In the genomic region with DNA sequence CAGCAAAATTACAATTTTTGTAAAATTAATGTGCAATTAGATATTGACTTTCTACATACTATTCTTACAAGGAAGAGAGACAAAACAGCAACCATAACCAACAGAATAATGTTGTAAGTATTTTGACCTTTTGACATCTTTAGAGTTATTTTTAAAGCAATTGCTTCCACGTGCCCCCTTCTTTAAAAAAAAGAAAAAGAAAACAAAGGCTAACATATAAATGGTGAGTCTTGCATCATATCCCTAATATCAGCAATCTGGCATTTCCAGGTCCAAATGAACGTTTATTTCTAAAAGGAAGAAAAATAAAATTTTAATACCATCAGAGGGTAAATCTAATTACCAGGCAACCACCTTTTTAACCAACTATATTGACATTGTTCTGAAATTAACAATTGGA, we compare ENCODE assay signal across 32 cellular contexts. TPM values are rescaled to one million over a fixed set of nuclear protein-coding genes. Genes with fewer than 3 reads are reported as not detected.
DNase-seq lines count a peak whose midpoint lies in the region; ATAC-seq and TF ChIP-seq lines count a peak whose summit lies in the region.
"Had no signal": no experiment of that assay in that cellular context is flagged by ENCODE, and none has a peak within 500 bp of the region (broad histone marks: within the 10 kb centered on the region; RNA-seq: fewer than 3 reads in every experiment).

No MANE protein-coding gene starts in this region.

- H3K27me3 ChIP-seq in body of pancreas (no peaks in the 10 kb centered on the region), ascending aorta (no peaks in the 10 kb centered on the region)
- H3K27me3 ChIP-seq: adrenal gland, breast epithelium had no signal

- WGBS in body of pancreas, 2 donors, result 22 to 25% methylated on average over 2 of the region's 2 CpGs

- TF ChIP-seq CTCF in body of pancreas (IDR thresholded peaks at IDR 0.05) (no peak), foreskin fibroblast (IDR thresholded peaks at IDR 0.05; ENCODE audit: low read depth, low read length) (no peak), ascending aorta (IDR thresholded peaks at IDR 0.05) (no peak)

- no peak for TF ChIP-seq POLR2A in body of pancreas (IDR thresholded peaks at IDR 0.05)

- H3K4me1 ChIP-seq in body of pancreas (no peaks in the 10 kb centered on the region), ascending aorta (no peaks in the 10 kb centered on the region)
- H3K4me1 ChIP-seq: adrenal gland, breast epithelium, prostate gland had no signal

- no peak for ATAC-seq in body of pancreas
- ATAC-seq: activated CD8-positive, alpha-beta memory T cell treated with anti-CD3 and anti-CD28 coated beads, Interleukin-2, amount 10 ng/mL, durations not matched to agents 7 days and 5 days; left lobe of liver had no signal

- H3K9me3 ChIP-seq in body of pancreas (no peaks in the 10 kb centered on the region), ascending aorta (no peaks in the 10 kb centered on the region)
- H3K9me3 ChIP-seq: adrenal gland, breast epithelium, prostate gland had no signal

- peak overlapping the region in 3 of 4 donors; percentile 2 to 34 (median 13) for H3K27ac ChIP-seq in body of pancreas
- no peak overlapping the region for H3K27ac ChIP-seq in ascending aorta
- H3K27ac ChIP-seq: 22Rv1, adrenal gland, breast epithelium, coronary artery, prostate gland had no signal

- intact Hi-C loops in body of pancreas (cut with DNase I), result no loop called here
- intact Hi-C loops in ascending aorta (cut with DNase I), result no loop called here

- H3K4me3 ChIP-seq in body of pancreas, result no peak overlapping the region
- no peak overlapping the region for H3K4me3 ChIP-seq in foreskin fibroblast (ENCODE audit: low read depth in 1 of 2, low read length in 2 of 2)
- no peak overlapping the region for H3K4me3 ChIP-seq in ascending aorta
- H3K4me3 ChIP-seq: adrenal gland, breast epithelium, coronary artery, prostate gland had no signal

- peak; percentile 17 for DNase-seq in NOMO-1 treated with DMSO at 0.1 percent for 48 hours (lab: John Stamatoyannopoulos, UW; ENCODE audit: unreplicated experiment)
- no peak for DNase-seq in NOMO-1 (lab: John Stamatoyannopoulos, UW; ENCODE audit: unreplicated experiment in 2 of 2)
- no peak for DNase-seq in body of pancreas
- DNase-seq in foreskin fibroblast, result peak; percentile 41 to 73
- DNase-seq in RKO (ENCODE audit: low spot score), result no peak
- no peak for DNase-seq in activated CD4-positive, CD25-positive, alpha-beta regulatory T cell treated with anti-CD3 and anti-CD28 coated beads, Interleukin-2, amount 50 U/mL, for 72 hours
- no peak for DNase-seq in NCI-H2081 treated with DMSO at 0.1 percent for 48 hours (lab: John Stamatoyannopoulos, UW)
- no peak for DNase-seq in ascending aorta (ENCODE audit: low spot score in 2 of 2)
- DNase-seq: activated CD4-positive, alpha-beta T cell treated with anti-CD3 and anti-CD28 coated beads, Interleukin-2, amount 50 U/mL, for 1 hour; activated CD8-positive, alpha-beta memory T cell treated with anti-CD3 and anti-CD28 coated beads, Interleukin-2, amount 10 ng/mL, durations not matched to agents 7 days and 5 days; activated naive CD4-positive, alpha-beta T cell; activated T-cell treated with anti-CD3 and anti-CD28 coated beads, Interleukin-2, amount 50 U/mL, for 48 hours; adrenal gland; CD4-positive, CD25-positive, alpha-beta regulatory T cell; effector memory CD4-positive, alpha-beta T cell; erythroblast; H9; hypothalamus; immature natural killer cell; Karpas-422; naive B cell; NCI-H1436 treated with DMSO at 0.1 percent for 48 hours; NCI-H446 treated with DMSO at 0.1 percent for 48 hours; OCI-M1; Right ventricle myocardium superior; stimulated activated naive CD4-positive, alpha-beta T cell treated with Interleukin-2 at 50 U/mL for 16 hours had no signal

- no peaks in the 10 kb centered on the region for H3K36me3 ChIP-seq in body of pancreas (replicated peaks in 1 of 2; ENCODE audit: insufficient read depth in 1 of 2, low read depth in 2 of 2)
- H3K36me3 ChIP-seq in ascending aorta, result no peaks in the 10 kb centered on the region
- H3K36me3 ChIP-seq: adrenal gland, breast epithelium, prostate gland had no signal

RNA-seq across cellular contexts. Expression of a gene that starts 19.3 kb away (rescaled TPM):
- total RNA-seq in body of pancreas (not detected), ascending aorta (not detected)
- total RNA-seq: activated CD8-positive, alpha-beta memory T cell treated with anti-CD3 and anti-CD28 coated beads, Interleukin-2, amount 10 ng/mL, durations not matched to agents 7 days and 5 days; CD4-positive, CD25-positive, alpha-beta regulatory T cell; H9; left lobe of liver; Right ventricle myocardium superior; temporal lobe had no signal

Comparison
In these comparisons a context has a peak if more than half of its experiments do, and no peak if none do; other contexts are left out.
1. DNase-seq: peak in NOMO-1 treated with DMSO at 0.1 percent for 48 hours (single experiment) and foreskin fibroblast (2 of 2); none in NOMO-1 (0 of 2), body of pancreas (0 of 4), RKO (single experiment), activated CD4-positive, CD25-positive, alpha-beta regulatory T cell treated with anti-CD3 and anti-CD28 coated beads, Interleukin-2, amount 50 U/mL, for 72 hours (single experiment), NCI-H2081 treated with DMSO at 0.1 percent for 48 hours (single experiment) and ascending aorta (0 of 2).
2. H3K27ac ChIP-seq: peak in body of pancreas (3 of 4); none in ascending aorta (0 of 2).